Comparison of ENCODE assay signal across 20 cellular contexts in genomic region chr1:63984891-63985290, GRCh38.
"Had no signal": no experiment of that assay in that cellular context is flagged by ENCODE, and none has a peak within 500 bp of the region (broad histone marks: within the 10 kb centered on the region; RNA-seq: fewer than 3 reads in every experiment).

No MANE protein-coding gene starts in this region.

- H3K27me3 ChIP-seq: adrenal gland, neural progenitor cell, pancreas, transverse colon had no signal

- H3K4me3 Mint-ChIP-seq: activated CD8-positive, alpha-beta T cell treated with anti-CD3 and anti-CD28 coated beads for 36 hours; activated T-cell treated with anti-CD3 and anti-CD28 coated beads, Interleukin-2, amount 50 U/mL, for 4 hours; central memory CD8-positive, alpha-beta T cell; neural progenitor cell; stimulated activated naive B cell treated with anti-CD40 and anti-IgM and Interleukin-4, amounts not matched to agents 10 μg/mL and 1 μg/mL and 100 μg/mL, for 72 hours; WTC11 had no signal

- H3K36me3 Mint-ChIP-seq: brain; neural progenitor cell; stimulated activated naive B cell treated with anti-CD40 and anti-IgM and Interleukin-4, amounts not matched to agents 10 μg/mL and 1 μg/mL and 100 μg/mL, for 72 hours had no signal

- H3K27ac ChIP-seq: adrenal gland, neural progenitor cell, transverse colon had no signal

- H3K27me3 Mint-ChIP-seq: brain had no signal

- H3K27ac Mint-ChIP-seq: activated CD8-positive, alpha-beta T cell treated with anti-CD3 and anti-CD28 coated beads for 36 hours; brain; neural progenitor cell; stimulated activated naive B cell treated with anti-CD40 and anti-IgM and Interleukin-4, amounts not matched to agents 10 μg/mL and 1 μg/mL and 100 μg/mL, for 72 hours; WTC11 had no signal

- DNase-seq: activated CD4-positive, alpha-beta T cell treated with anti-CD3 and anti-CD28 coated beads for 4 hours; activated CD8-positive, alpha-beta T cell treated with anti-CD3 and anti-CD28 coated beads for 36 hours; activated effector memory CD4-positive, alpha-beta T cell treated with Interleukin-2 at 50 U/mL for 16 hours; activated naive CD4-positive, alpha-beta T cell treated with anti-CD3 and anti-CD28 coated beads, Interleukin-2, amount 50 U/mL, for 16 hours; activated T-cell treated with anti-CD3 and anti-CD28 coated beads, Interleukin-2, amount 50 U/mL, for 4 hours; adrenal gland; cortex of kidney; effector CD4-positive, alpha-beta T cell; left ventricle myocardium superior; midbrain; pancreas; stimulated activated CD4-positive, alpha-beta T cell treated with anti-CD3 and anti-CD28 coated beads, Interleukin-15, amount 100 ng/mL, for 24 hours; stimulated activated CD4-positive, alpha-beta T cell treated with anti-CD3 and anti-CD28 coated beads, Interleukin-4, amount 100 ng/mL, for 1 hour; stimulated activated naive B cell treated with anti-CD40 and anti-IgM and Interleukin-4, amounts not matched to agents 10 μg/mL and 1 μg/mL and 100 μg/mL, for 72 hours; T-helper 2 cell; transverse colon had no signal

- H3K36me3 ChIP-seq: adrenal gland, neural progenitor cell, pancreas, transverse colon had no signal

- H3K9me3 Mint-ChIP-seq: activated T-cell treated with anti-CD3 and anti-CD28 coated beads, Interleukin-2, amount 50 U/mL, for 4 hours; central memory CD8-positive, alpha-beta T cell; neural progenitor cell; stimulated activated naive B cell treated with anti-CD40 and anti-IgM and Interleukin-4, amounts not matched to agents 10 μg/mL and 1 μg/mL and 100 μg/mL, for 72 hours had no signal

- ATAC-seq: activated CD8-positive, alpha-beta T cell treated with anti-CD3 and anti-CD28 coated beads for 36 hours; activated T-cell treated with anti-CD3 and anti-CD28 coated beads, Interleukin-2, amount 50 U/mL, for 4 hours; pancreas; stimulated activated naive B cell treated with anti-CD40 and anti-IgM and Interleukin-4, amounts not matched to agents 10 μg/mL and 1 μg/mL and 100 μg/mL, for 72 hours; WTC11 had no signal

- H3K4me1 Mint-ChIP-seq: central memory CD8-positive, alpha-beta T cell; neural progenitor cell had no signal

- H2AFZ ChIP-seq: neural progenitor cell had no signal

- H3K9ac ChIP-seq: neural progenitor cell had no signal

- H3K9me3 ChIP-seq: adrenal gland, pancreas, transverse colon had no signal

- H3K4me3 ChIP-seq: adrenal gland, neural progenitor cell, pancreas, transverse colon had no signal

- H3K4me1 ChIP-seq: adrenal gland had no signal

- H3K4me2 ChIP-seq: neural progenitor cell had no signal
